9 cellular contexts compared by ENCODE assay signal in the genomic region with DNA sequence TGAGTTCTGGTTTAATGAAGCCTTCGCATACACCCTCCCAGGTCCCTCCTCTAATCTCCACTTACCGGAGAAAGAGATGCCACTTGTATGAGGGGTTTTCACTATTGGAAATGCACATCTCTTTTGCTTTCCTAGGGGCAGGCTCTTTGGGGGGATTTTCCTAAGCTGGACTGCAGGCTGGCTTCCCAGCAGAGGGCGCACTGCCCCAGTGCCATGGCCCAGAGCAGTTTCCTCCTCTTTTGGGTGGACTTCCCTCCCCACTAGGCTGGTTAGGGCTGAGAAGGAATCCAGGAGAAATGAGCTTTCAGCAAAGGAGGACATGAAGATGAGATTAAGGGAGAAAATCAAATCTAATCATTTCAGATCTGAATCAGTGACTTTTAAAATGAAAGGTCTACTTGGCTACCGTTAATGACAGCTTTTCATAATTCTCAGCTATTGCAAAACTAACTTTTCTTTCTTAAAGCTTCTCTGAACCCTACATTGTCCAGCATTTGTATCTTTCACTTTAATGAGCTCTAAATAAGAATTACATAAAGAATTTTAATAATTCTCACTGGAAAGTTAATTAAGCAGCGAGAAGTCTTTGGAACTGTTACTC.
DNase-seq lines count a peak whose midpoint lies in the region; ATAC-seq, FAIRE-seq and TF ChIP-seq lines count a peak whose summit lies in the region.
"Had no signal": no experiment of that assay in that cellular context is flagged by ENCODE, and none has a peak within 500 bp of the region (broad histone marks: within the 10 kb centered on the region; RNA-seq: fewer than 3 reads in every experiment).

No MANE protein-coding gene starts in this region.

- ATAC-seq in GM12878 (peak; percentile 90), HG02970 (IDR thresholded peaks at IDR 0.05; ENCODE audit: low FRiP score, unreplicated experiment) (no peak)

- CTCF ChIA-PET in GM12878 (lab: Yijun Ruan, JAX): interaction anchor here (0.7 to 3.2 kb wide), 41 partner anchors 10 to 1643 kb away, joined by 3 to 19 read pairs (median 4); no protein-coding TSS in a partner anchor

- POLR2A ChIA-PET in GM12878 (lab: Charles Lee): no interaction called here

- H3K27me3 ChIP-seq in HAP-1 (ENCODE audit: low read depth) (peaks cover 4% of the 10 kb centered on the region; the same call in 1 of the 2 replicates), GM12878 (replicated peaks in 1 of 2; ENCODE audit: control insufficient read depth in 2 of 2, insufficient read depth in 2 of 2, low read length in 1 of 2) (0 out of 4 replicates have a peak, but pooled peaks cover 0 to 2% of the 10 kb centered on the region in 2 experiments), liver (ENCODE audit: control insufficient read depth in 4 of 4, insufficient read depth in 4 of 4, low read length in 3 of 4) (peaks cover 0 to 5% (median 0%) of the 10 kb centered on the region in 4 donors)

- H3K9ac ChIP-seq in GM12878 (ENCODE audit: control insufficient read depth, insufficient read depth, low read length): no peak overlapping the region
- H3K9ac ChIP-seq in liver (ENCODE audit: low read depth in 1 of 2, low read length in 2 of 2): no peak overlapping the region

- H3K4me3 ChIP-seq in HAP-1 (no peak overlapping the region), GM12878 (no peak overlapping the region), liver (ENCODE audit: low read depth in 1 of 3, low read length in 3 of 3) (no peak overlapping the region)

- H3K9me3 ChIP-seq in HAP-1 (no peaks in the 10 kb centered on the region), GM12878 (replicated peaks; ENCODE audit: control insufficient read depth, insufficient read depth, low read length) (no peaks in the 10 kb centered on the region), liver (ENCODE audit: control insufficient read depth in 4 of 4, low read length in 3 of 4) (no peaks in the 10 kb centered on the region)

- H3K4me1 ChIP-seq in HAP-1 (no peaks in the 10 kb centered on the region), GM12878 (ENCODE audit: control insufficient read depth, insufficient read depth, low read length) (no peaks in the 10 kb centered on the region), liver (ENCODE audit: control insufficient read depth in 4 of 4, insufficient read depth in 4 of 4, low read length in 3 of 4) (peaks cover 0 to 3% (median 0%) of the 10 kb centered on the region in 4 donors)

- TF ChIP-seq RAD21 in GM12878 (IDR thresholded peaks at IDR 0.05; ENCODE audit: insufficient read depth, low read depth, low read length) (peak; percentile 70), liver (IDR thresholded peaks at IDR 0.05) (peak; percentile 66 to 80)

- intact Hi-C loops in GM12878 (cut with micrococcal nuclease; ENCODE audit: unreplicated experiment): loop anchor here (5.0 to 10.0 kb wide), 3 partner anchors 152 to 1557 kb away; a partner anchor contains a TSS

- TF ChIP-seq CTCF in GM12878 (IDR thresholded peaks at IDR 0.05 in 2 of 3, conservative IDR thresholded peaks at IDR 0.05 in 1 of 3; ENCODE audit: control insufficient read depth in 2 of 3, extremely low read depth in 1 of 3, insufficient read depth in 1 of 3, low read depth in 3 of 3, low read length in 3 of 3) (peak; percentile 75 to 96 (median 94)), liver (IDR thresholded peaks at IDR 0.05; ENCODE audit: low read depth, low read length, missing input control) (peak; percentile 42)

- TF ChIP-seq POLR2A in GM12878 (IDR thresholded peaks at IDR 0.05; ENCODE audit: low read depth, low read length): no peak

- in situ Hi-C loops in HAP-1 (cut with MboI; ENCODE audit: low sequenced_read_pairs): loop anchor here (10.0 kb wide), 1 partner anchor 1560 kb away; no protein-coding TSS in a partner anchor
- in situ Hi-C loops in GM12878 (cut with MboI): loop anchor here (10.0 kb wide), 1 partner anchor 1540 kb away; no protein-coding TSS in a partner anchor

- H2AFZ ChIP-seq in GM12878 (ENCODE audit: control insufficient read depth, low read depth, low read length): no peak overlapping the region

- TF ChIP-seq EP300 in GM12878 (IDR thresholded peaks at IDR 0.05; ENCODE audit: borderline replicate concordance in 1 of 2, control insufficient read depth in 1 of 2, low read depth in 2 of 2, low read length in 2 of 2): no peak

- 33% methylated on average over 5 of the region's 5 CpGs for WGBS in GM12878 (ENCODE audit: insufficient coverage, insufficient replicate concordance, low lambda C conversion rate, missing lambda C conversion rate)
- WGBS in liver: 59% methylated on average over 5 of the region's 5 CpGs

- RAD21 ChIA-PET in GM12878 (lab: Charles Lee; ENCODE audit: unreplicated experiment): interaction anchor here (0.9 to 2.4 kb wide), 4 partner anchors 157 to 1557 kb away, joined by 4 to 15 read pairs (median 8); no protein-coding TSS in a partner anchor

- SMC1A ChIA-PET in GM12878 (lab: Charles Lee; ENCODE audit: uncharacterized antibody, unreplicated experiment): interaction anchor here (0.6 to 1.9 kb wide), 11 partner anchors 15 to 1558 kb away, joined by 3 to 8 read pairs (median 4); no protein-coding TSS in a partner anchor

- BruUV-seq in GM12878 (replicated peaks; lab: Mats Ljungman, UMichigan): no TSS peak

- H3K79me2 ChIP-seq in GM12878 (ENCODE audit: control insufficient read depth, insufficient read depth, low read length): no peaks in the 10 kb centered on the region

- peak; percentile 1 for DNase-seq in activated T-cell treated with anti-CD3 and anti-CD28 coated beads for 24 hours (ENCODE audit: low read depth)
- DNase-seq in activated T-cell treated with anti-CD3 and anti-CD28 coated beads, Interleukin-2, amount 50 U/mL, for 1 hour: no peak
- DNase-seq in HAP-1 (ENCODE audit: low spot score in 2 of 2): peak; percentile 9 to 71
- DNase-seq in NCI-H345 (lab: John Stamatoyannopoulos, UW): peak; percentile 14
- DNase-seq in GM12878 (ENCODE audit: low read depth, low spot score): no peak
- no peak for DNase-seq in NCI-H2196 (lab: John Stamatoyannopoulos, UW; ENCODE audit: unreplicated experiment)

- FAIRE-seq in GM12878 (lab: Jason Lieb, UNC): no peak

- H3K27ac ChIP-seq in GM12878 (ENCODE audit: control insufficient read depth, insufficient read depth) (no peak overlapping the region), liver (ENCODE audit: low read depth in 1 of 2, low read length in 2 of 2) (no peak overlapping the region)
- H3K27ac ChIP-seq: epithelial cell of prostate had no signal

- H4K20me1 ChIP-seq in GM12878 (ENCODE audit: control insufficient read depth, insufficient read depth): no peaks in the 10 kb centered on the region

- no peak overlapping the region for H3K4me2 ChIP-seq in GM12878 (ENCODE audit: control insufficient read depth, insufficient read depth)

- H3K36me3 ChIP-seq in HAP-1 (replicated peaks) (no peaks in the 10 kb centered on the region), GM12878 (ENCODE audit: control insufficient read depth in 2 of 2, insufficient read depth in 2 of 2, low read length in 1 of 2) (no peaks in the 10 kb centered on the region), liver (ENCODE audit: control insufficient read depth in 4 of 4, insufficient read depth in 3 of 4, low read depth in 1 of 4, low read length in 3 of 4) (no peaks in the 10 kb centered on the region)

TF ChIP-seq in GM12878, 131 proteins besides CTCF, POLR2A, EP300 and RAD21 (continues in another document):
- TF ChIP-seq, protein P1, sequence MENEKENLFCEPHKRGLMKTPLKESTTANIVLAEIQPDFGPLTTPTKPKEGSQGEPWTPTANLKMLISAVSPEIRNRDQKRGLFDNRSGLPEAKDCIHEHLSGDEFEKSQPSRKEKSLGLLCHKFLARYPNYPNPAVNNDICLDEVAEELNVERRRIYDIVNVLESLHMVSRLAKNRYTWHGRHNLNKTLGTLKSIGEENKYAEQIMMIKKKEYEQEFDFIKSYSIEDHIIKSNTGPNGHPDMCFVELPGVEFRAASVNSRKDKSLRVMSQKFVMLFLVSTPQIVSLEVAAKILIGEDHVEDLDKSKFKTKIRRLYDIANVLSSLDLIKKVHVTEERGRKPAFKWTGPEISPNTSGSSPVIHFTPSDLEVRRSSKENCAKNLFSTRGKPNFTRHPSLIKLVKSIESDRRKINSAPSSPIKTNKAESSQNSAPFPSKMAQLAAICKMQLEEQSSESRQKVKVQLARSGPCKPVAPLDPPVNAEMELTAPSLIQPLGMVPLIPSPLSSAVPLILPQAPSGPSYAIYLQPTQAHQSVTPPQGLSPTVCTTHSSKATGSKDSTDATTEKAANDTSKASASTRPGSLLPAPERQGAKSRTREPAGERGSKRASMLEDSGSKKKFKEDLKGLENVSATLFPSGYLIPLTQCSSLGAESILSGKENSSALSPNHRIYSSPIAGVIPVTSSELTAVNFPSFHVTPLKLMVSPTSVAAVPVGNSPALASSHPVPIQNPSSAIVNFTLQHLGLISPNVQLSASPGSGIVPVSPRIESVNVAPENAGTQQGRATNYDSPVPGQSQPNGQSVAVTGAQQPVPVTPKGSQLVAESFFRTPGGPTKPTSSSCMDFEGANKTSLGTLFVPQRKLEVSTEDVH (IDR thresholded peaks at IDR 0.05; ENCODE audit: low read depth, partially characterized antibody): no peak

TF ChIP-seq in liver, 16 proteins besides CTCF, POLR2A, EP300 and RAD21:
- TF ChIP-seq RXRA (IDR thresholded peaks at IDR 0.05): no peak
- TF ChIP-seq SP1 (IDR thresholded peaks at IDR 0.05): no peak
- TF ChIP-seq, protein P2, sequence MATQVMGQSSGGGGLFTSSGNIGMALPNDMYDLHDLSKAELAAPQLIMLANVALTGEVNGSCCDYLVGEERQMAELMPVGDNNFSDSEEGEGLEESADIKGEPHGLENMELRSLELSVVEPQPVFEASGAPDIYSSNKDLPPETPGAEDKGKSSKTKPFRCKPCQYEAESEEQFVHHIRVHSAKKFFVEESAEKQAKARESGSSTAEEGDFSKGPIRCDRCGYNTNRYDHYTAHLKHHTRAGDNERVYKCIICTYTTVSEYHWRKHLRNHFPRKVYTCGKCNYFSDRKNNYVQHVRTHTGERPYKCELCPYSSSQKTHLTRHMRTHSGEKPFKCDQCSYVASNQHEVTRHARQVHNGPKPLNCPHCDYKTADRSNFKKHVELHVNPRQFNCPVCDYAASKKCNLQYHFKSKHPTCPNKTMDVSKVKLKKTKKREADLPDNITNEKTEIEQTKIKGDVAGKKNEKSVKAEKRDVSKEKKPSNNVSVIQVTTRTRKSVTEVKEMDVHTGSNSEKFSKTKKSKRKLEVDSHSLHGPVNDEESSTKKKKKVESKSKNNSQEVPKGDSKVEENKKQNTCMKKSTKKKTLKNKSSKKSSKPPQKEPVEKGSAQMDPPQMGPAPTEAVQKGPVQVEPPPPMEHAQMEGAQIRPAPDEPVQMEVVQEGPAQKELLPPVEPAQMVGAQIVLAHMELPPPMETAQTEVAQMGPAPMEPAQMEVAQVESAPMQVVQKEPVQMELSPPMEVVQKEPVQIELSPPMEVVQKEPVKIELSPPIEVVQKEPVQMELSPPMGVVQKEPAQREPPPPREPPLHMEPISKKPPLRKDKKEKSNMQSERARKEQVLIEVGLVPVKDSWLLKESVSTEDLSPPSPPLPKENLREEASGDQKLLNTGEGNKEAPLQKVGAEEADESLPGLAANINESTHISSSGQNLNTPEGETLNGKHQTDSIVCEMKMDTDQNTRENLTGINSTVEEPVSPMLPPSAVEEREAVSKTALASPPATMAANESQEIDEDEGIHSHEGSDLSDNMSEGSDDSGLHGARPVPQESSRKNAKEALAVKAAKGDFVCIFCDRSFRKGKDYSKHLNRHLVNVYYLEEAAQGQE (IDR thresholded peaks at IDR 0.05): no peak
- no peak for TF ChIP-seq FOXA1 (IDR thresholded peaks at IDR 0.05)

Comparison
In these comparisons a context has a peak if more than half of its experiments do, and no peak if none do; other contexts are left out.
1. DNase-seq: peak in activated T-cell treated with anti-CD3 and anti-CD28 coated beads for 24 hours (single experiment), HAP-1 (2 of 2) and NCI-H345 (single experiment); none in activated T-cell treated with anti-CD3 and anti-CD28 coated beads, Interleukin-2, amount 50 U/mL, for 1 hour (single experiment), GM12878 (single experiment) and NCI-H2196 (single experiment).